1 cellular context compared by ENCODE assay signal in the genomic region with DNA sequence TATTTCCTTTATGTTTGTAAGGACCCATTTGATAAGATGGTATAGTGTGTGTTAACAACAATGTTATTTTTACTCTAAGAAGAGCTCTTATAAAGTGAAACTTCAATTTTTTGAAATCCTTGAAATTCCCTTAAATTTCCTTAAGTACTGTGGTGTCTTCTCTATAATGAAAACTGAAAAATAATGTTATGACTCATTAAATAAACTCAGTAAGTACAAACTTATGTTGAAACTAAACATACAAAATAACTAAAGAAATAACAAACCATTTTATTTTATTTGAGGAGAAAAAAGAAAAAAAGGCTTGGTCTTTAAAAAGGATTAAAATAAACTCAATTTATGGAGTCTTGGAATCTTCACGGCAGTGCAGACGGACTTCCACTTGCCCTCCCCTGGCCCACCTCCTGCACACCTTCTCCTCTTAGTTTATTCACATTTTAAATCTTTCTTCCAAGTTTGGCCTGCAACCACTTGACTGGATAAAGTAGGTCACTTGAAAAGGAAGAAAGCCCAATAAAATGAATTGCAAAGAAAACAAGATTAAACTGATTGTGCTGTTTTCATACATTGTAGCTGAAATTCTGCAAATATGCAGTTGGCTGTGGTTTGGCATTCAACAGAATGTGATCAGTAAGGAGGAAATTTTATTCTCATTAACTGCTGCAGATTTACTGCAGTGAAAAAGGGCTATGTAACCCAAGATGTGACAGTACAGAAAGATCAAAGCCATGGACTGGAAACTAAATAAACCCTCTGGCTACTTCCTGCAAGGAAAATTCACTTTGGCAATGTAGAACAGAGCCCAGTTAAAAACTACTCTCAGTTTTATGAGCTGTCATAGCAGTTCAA.
TF ChIP-seq lines count a peak whose summit lies in the region.

No MANE protein-coding gene starts in this region.

TF ChIP-seq in HEK293, 187 proteins besides CTCF, POLR2A, EP300 and RAD21 (continued from another document and continues in another):
- TF ChIP-seq ZNF132 (tag by site-specific recombination; IDR thresholded peaks at IDR 0.05; ENCODE audit: borderline replicate concordance) (no peak), ZNF843 (tag by site-specific recombination; IDR thresholded peaks at IDR 0.05) (peak; percentile 99), ZNF423 (tag by site-specific recombination; IDR thresholded peaks at IDR 0.05) (no peak), ZNF394 (tag by site-specific recombination; IDR thresholded peaks at IDR 0.05; ENCODE audit: borderline replicate concordance) (peak; percentile 71; the same call in 1 of the 2 replicates), ZNF624 (tag by site-specific recombination; IDR thresholded peaks at IDR 0.05) (no peak), ZNF10 (tag by site-specific recombination; IDR thresholded peaks at IDR 0.05) (peak; percentile 62; the same call in 1 of the 2 replicates), ZIC2 (tag by site-specific recombination; IDR thresholded peaks at IDR 0.05) (no peak; the same call in 1 of the 2 replicates), ZEB2 (tag by site-specific recombination; IDR thresholded peaks at IDR 0.05) (peak; percentile 82), ZNF324 (tag by site-specific recombination; IDR thresholded peaks at IDR 0.05) (no peak), ZNF792 (tag by site-specific recombination; IDR thresholded peaks at IDR 0.05) (0 out of 2 replicates have a peak, but pooled peaks have one; percentile 30), ZNF560 (tag by site-specific recombination; IDR thresholded peaks at IDR 0.05; ENCODE audit: borderline replicate concordance) (no peak), ZBTB8A (tag by site-specific recombination; IDR thresholded peaks at IDR 0.05) (peak; percentile 83), ZNF558 (tag by site-specific recombination; IDR thresholded peaks at IDR 0.05) (no peak), SP3 (tag by site-specific recombination; IDR thresholded peaks at IDR 0.05) (no peak), ZNF544 (tag by site-specific recombination; IDR thresholded peaks at IDR 0.05) (no peak), ZBTB20 (tag by site-specific recombination; IDR thresholded peaks at IDR 0.05) (no peak), ZNF175 (tag by site-specific recombination; IDR thresholded peaks at IDR 0.05) (no peak), ZNF391 (tag by site-specific recombination; IDR thresholded peaks at IDR 0.05; ENCODE audit: borderline replicate concordance, low read depth) (peak; percentile 58; the same call in 1 of the 2 replicates), KLF8 (tag by site-specific recombination; IDR thresholded peaks at IDR 0.05) (no peak; the same call in 1 of the 2 replicates), YY1 (tag by site-specific recombination; IDR thresholded peaks at IDR 0.05) (no peak), ZNF214 (tag by site-specific recombination; IDR thresholded peaks at IDR 0.05; ENCODE audit: borderline replicate concordance) (no peak), ZSCAN23 (tag by site-specific recombination; IDR thresholded peaks at IDR 0.05) (0 out of 2 replicates have a peak, but pooled peaks have one; percentile 49)
- TF ChIP-seq, protein P1, sequence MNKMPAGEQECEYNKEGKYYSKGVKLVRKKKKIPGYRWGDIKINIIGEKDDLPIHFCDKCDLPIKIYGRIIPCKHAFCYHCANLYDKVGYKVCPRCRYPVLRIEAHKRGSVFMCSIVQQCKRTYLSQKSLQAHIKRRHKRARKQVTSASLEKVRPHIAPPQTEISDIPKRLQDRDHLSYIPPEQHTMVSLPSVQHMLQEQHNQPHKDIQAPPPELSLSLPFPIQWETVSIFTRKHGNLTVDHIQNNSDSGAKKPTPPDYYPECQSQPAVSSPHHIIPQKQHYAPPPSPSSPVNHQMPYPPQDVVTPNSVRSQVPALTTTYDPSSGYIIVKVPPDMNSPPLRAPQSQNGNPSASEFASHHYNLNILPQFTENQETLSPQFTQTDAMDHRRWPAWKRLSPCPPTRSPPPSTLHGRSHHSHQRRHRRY (tag by site-specific recombination; IDR thresholded peaks at IDR 0.05) = no peak
- TF ChIP-seq, protein P2, sequence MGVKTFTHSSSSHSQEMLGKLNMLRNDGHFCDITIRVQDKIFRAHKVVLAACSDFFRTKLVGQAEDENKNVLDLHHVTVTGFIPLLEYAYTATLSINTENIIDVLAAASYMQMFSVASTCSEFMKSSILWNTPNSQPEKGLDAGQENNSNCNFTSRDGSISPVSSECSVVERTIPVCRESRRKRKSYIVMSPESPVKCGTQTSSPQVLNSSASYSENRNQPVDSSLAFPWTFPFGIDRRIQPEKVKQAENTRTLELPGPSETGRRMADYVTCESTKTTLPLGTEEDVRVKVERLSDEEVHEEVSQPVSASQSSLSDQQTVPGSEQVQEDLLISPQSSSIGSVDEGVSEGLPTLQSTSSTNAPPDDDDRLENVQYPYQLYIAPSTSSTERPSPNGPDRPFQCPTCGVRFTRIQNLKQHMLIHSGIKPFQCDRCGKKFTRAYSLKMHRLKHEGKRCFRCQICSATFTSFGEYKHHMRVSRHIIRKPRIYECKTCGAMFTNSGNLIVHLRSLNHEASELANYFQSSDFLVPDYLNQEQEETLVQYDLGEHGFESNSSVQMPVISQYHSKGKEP (tag by site-specific recombination; IDR thresholded peaks at IDR 0.05) = peak; percentile 100
- TF ChIP-seq, protein P3, sequence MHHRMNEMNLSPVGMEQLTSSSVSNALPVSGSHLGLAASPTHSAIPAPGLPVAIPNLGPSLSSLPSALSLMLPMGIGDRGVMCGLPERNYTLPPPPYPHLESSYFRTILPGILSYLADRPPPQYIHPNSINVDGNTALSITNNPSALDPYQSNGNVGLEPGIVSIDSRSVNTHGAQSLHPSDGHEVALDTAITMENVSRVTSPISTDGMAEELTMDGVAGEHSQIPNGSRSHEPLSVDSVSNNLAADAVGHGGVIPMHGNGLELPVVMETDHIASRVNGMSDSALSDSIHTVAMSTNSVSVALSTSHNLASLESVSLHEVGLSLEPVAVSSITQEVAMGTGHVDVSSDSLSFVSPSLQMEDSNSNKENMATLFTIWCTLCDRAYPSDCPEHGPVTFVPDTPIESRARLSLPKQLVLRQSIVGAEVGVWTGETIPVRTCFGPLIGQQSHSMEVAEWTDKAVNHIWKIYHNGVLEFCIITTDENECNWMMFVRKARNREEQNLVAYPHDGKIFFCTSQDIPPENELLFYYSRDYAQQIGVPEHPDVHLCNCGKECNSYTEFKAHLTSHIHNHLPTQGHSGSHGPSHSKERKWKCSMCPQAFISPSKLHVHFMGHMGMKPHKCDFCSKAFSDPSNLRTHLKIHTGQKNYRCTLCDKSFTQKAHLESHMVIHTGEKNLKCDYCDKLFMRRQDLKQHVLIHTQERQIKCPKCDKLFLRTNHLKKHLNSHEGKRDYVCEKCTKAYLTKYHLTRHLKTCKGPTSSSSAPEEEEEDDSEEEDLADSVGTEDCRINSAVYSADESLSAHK (tag by site-specific recombination; IDR thresholded peaks at IDR 0.05) = peak; percentile 94
- TF ChIP-seq, protein P4, sequence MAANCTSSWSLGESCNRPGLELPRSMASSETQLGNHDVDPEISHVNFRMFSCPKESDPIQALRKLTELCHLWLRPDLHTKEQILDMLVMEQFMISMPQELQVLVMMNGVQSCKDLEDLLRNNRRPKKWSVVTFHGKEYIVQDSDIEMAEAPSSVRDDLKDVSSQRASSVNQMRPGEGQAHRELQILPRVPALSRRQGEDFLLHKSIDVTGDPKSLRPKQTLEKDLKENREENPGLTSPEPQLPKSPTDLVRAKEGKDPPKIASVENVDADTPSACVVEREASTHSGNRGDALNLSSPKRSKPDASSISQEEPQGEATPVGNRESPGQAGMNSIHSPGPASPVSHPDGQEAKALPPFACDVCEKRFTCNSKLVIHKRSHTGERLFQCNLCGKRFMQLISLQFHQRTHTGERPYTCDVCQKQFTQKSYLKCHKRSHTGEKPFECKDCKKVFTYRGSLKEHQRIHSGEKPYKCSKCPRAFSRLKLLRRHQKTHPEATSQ (tag by site-specific recombination; IDR thresholded peaks at IDR 0.05) = 0 out of 2 replicates have a peak, but pooled peaks have one; percentile 34
- TF ChIP-seq, protein P5, sequence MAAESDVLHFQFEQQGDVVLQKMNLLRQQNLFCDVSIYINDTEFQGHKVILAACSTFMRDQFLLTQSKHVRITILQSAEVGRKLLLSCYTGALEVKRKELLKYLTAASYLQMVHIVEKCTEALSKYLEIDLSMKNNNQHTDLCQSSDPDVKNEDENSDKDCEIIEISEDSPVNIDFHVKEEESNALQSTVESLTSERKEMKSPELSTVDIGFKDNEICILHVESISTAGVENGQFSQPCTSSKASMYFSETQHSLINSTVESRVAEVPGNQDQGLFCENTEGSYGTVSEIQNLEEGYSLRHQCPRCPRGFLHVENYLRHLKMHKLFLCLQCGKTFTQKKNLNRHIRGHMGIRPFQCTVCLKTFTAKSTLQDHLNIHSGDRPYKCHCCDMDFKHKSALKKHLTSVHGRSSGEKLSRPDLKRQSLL (tag by site-specific recombination; IDR thresholded peaks at IDR 0.05) = no peak
- TF ChIP-seq, protein P6, sequence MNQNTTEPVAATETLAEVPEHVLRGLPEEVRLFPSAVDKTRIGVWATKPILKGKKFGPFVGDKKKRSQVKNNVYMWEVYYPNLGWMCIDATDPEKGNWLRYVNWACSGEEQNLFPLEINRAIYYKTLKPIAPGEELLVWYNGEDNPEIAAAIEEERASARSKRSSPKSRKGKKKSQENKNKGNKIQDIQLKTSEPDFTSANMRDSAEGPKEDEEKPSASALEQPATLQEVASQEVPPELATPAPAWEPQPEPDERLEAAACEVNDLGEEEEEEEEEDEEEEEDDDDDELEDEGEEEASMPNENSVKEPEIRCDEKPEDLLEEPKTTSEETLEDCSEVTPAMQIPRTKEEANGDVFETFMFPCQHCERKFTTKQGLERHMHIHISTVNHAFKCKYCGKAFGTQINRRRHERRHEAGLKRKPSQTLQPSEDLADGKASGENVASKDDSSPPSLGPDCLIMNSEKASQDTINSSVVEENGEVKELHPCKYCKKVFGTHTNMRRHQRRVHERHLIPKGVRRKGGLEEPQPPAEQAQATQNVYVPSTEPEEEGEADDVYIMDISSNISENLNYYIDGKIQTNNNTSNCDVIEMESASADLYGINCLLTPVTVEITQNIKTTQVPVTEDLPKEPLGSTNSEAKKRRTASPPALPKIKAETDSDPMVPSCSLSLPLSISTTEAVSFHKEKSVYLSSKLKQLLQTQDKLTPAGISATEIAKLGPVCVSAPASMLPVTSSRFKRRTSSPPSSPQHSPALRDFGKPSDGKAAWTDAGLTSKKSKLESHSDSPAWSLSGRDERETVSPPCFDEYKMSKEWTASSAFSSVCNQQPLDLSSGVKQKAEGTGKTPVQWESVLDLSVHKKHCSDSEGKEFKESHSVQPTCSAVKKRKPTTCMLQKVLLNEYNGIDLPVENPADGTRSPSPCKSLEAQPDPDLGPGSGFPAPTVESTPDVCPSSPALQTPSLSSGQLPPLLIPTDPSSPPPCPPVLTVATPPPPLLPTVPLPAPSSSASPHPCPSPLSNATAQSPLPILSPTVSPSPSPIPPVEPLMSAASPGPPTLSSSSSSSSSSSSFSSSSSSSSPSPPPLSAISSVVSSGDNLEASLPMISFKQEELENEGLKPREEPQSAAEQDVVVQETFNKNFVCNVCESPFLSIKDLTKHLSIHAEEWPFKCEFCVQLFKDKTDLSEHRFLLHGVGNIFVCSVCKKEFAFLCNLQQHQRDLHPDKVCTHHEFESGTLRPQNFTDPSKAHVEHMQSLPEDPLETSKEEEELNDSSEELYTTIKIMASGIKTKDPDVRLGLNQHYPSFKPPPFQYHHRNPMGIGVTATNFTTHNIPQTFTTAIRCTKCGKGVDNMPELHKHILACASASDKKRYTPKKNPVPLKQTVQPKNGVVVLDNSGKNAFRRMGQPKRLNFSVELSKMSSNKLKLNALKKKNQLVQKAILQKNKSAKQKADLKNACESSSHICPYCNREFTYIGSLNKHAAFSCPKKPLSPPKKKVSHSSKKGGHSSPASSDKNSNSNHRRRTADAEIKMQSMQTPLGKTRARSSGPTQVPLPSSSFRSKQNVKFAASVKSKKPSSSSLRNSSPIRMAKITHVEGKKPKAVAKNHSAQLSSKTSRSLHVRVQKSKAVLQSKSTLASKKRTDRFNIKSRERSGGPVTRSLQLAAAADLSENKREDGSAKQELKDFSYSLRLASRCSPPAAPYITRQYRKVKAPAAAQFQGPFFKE (tag by site-specific recombination; IDR thresholded peaks at IDR 0.05; ENCODE audit: borderline replicate concordance) = no peak
- TF ChIP-seq, protein P7, sequence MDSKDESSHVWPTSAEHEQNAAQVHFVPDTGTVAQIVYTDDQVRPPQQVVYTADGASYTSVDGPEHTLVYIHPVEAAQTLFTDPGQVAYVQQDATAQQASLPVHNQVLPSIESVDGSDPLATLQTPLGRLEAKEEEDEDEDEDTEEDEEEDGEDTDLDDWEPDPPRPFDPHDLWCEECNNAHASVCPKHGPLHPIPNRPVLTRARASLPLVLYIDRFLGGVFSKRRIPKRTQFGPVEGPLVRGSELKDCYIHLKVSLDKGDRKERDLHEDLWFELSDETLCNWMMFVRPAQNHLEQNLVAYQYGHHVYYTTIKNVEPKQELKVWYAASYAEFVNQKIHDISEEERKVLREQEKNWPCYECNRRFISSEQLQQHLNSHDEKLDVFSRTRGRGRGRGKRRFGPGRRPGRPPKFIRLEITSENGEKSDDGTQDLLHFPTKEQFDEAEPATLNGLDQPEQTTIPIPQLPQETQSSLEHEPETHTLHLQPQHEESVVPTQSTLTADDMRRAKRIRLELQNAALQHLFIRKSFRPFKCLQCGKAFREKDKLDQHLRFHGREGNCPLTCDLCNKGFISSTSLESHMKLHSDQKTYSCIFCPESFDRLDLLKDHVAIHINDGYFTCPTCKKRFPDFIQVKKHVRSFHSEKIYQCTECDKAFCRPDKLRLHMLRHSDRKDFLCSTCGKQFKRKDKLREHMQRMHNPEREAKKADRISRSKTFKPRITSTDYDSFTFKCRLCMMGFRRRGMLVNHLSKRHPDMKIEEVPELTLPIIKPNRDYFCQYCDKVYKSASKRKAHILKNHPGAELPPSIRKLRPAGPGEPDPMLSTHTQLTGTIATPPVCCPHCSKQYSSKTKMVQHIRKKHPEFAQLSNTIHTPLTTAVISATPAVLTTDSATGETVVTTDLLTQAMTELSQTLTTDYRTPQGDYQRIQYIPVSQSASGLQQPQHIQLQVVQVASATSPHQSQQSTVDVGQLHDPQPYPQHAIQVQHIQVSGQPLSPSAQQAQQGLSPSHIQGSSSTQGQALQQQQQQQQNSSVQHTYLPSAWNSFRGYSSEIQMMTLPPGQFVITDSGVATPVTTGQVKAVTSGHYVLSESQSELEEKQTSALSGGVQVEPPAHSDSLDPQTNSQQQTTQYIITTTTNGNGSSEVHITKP (tag by site-specific recombination; IDR thresholded peaks at IDR 0.05) = peak; percentile 47
- TF ChIP-seq, protein P8, sequence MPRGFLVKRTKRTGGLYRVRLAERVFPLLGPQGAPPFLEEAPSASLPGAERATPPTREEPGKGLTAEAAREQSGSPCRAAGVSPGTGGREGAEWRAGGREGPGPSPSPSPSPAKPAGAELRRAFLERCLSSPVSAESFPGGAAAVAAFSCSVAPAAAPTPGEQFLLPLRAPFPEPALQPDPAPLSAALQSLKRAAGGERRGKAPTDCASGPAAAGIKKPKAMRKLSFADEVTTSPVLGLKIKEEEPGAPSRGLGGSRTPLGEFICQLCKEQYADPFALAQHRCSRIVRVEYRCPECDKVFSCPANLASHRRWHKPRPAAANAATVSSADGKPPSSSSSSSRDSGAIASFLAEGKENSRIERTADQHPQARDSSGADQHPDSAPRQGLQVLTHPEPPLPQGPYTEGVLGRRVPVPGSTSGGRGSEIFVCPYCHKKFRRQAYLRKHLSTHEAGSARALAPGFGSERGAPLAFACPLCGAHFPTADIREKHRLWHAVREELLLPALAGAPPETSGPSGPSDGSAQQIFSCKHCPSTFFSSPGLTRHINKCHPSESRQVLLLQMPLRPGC (tag by site-specific recombination; IDR thresholded peaks at IDR 0.05) = peak; percentile 90
